19 cellular contexts compared by ENCODE assay signal in the genomic region with DNA sequence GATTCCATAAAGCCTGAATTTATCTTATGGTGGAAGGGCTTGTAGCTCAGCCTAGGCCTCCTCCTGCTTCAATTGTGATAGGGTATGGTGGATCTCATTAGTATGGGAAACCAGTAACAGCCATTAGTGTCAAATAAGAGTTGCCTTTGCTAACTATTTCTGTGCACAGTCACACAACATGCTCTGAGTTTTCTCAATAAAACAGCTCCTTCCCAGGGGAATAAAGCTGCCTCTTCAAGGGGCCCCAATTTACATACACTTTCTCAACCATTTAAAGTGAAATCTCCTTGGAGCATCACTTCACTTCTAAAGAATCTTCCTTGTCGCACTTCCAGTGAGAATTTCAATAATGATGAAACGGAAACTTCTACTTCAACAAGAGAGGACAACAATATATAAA.
"Had no signal": no experiment of that assay in that cellular context is flagged by ENCODE, and none has a peak within 500 bp of the region (broad histone marks: within the 10 kb centered on the region; RNA-seq: fewer than 3 reads in every experiment).

No MANE protein-coding gene starts in this region.

- H3K9me3 Mint-ChIP-seq: activated T-helper 1 cell treated with anti-CD3 and anti-CD28 coated beads, Interleukin-12 subunit alpha, Interleukin-12 subunit beta, Interleukin-2, Interleukin-4 antibody, amounts not matched to agents 30 ng/mL and 10 ng/mL and 1 ng/mL, durations not matched to agents 14 hours and 24 hours and 36 hours; naive thymus-derived CD4-positive, alpha-beta T cell had no signal

- H3K4me3 Mint-ChIP-seq: activated T-helper 1 cell treated with anti-CD3 and anti-CD28 coated beads, Interleukin-12 subunit alpha, Interleukin-12 subunit beta, Interleukin-2, Interleukin-4 antibody, amounts not matched to agents 30 ng/mL and 10 ng/mL and 1 ng/mL, durations not matched to agents 14 hours and 24 hours and 36 hours had no signal

- FAIRE-seq: astrocyte had no signal

- ATAC-seq: activated CD4-positive, CD25-positive, alpha-beta regulatory T cell treated with anti-CD3 and anti-CD28 coated beads, Interleukin-2, amount 50 U/mL, for 24 hours; left lung; mucosa of descending colon; right cardiac atrium had no signal

- H3K4me3 ChIP-seq: colonic mucosa, esophagus muscularis mucosa, hepatocyte, left lung, mucosa of descending colon, skin epidermis had no signal

- H3K27me3 ChIP-seq: colonic mucosa, esophagus muscularis mucosa, hepatocyte, left lung had no signal

- H3K4me2 ChIP-seq: hepatocyte had no signal

- H3K9me3 ChIP-seq: colonic mucosa, esophagus muscularis mucosa, left lung, mucosa of descending colon had no signal

- H2AFZ ChIP-seq: hepatocyte had no signal

- H3K27ac ChIP-seq: colonic mucosa, esophagus muscularis mucosa, hepatocyte, skin epidermis had no signal

- H3K27ac Mint-ChIP-seq: activated T-helper 1 cell treated with anti-CD3 and anti-CD28 coated beads, Interleukin-12 subunit alpha, Interleukin-12 subunit beta, Interleukin-2, Interleukin-4 antibody, amounts not matched to agents 30 ng/mL and 10 ng/mL and 1 ng/mL, durations not matched to agents 14 hours and 24 hours and 36 hours; progenitor cell of endocrine pancreas had no signal

- H3K27me3 Mint-ChIP-seq: naive thymus-derived CD4-positive, alpha-beta T cell; progenitor cell of endocrine pancreas had no signal

- H3K4me1 ChIP-seq: colonic mucosa had no signal

- H3K36me3 ChIP-seq: colonic mucosa had no signal

- DNase-seq: colonic mucosa; islet precursor cell; left lung; mucosa of descending colon; occipital lobe; right cardiac atrium; stimulated activated CD4-positive, alpha-beta T cell treated with anti-CD3 and anti-CD28 coated beads, Interleukin-15, amount 100 ng/mL, for 24 hours; stimulated activated CD4-positive, alpha-beta T cell treated with anti-CD3 and anti-CD28 coated beads, Interleukin-4, amount 100 ng/mL, for 1 hour; stimulated activated naive CD4-positive, alpha-beta T cell treated with Interleukin-2 at 50 U/mL for 16 hours; T-helper 9 cell; trophoblast cell had no signal
